ENCODE assay signal across 1 cellular context in the genomic region with DNA sequence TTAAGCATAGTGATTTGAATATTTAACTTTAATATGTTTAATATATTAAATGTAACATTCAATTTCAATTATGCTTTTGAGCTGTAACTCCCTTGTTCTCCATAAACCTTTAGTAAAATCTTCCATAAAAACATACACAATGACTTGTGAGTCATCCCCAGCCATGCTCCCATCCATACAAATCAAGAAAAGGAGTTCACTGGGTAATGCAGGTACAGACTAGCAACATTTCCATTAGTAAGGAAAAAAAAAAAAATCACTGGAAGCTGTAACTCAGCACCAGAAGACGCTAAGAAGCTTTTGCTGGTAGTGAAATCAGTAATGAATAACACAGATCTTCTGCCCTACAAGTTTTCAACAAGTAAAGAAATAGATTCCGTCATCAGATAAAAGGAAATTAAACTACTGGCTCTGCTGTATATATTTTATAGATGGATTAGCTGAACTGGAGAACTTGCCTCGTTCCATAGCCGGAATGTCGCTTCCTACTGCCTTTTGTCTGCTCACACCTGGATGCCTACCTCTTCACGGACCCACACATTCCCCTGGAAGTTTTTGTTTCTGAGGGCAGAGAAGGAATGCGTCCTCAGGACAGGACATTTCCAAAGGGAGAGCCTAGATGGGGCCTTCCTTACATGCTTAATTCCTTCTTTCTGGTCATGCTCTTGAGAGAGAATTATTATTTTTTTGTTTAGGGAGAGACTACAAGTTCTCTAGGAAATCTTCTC.
A peak's percentile ranks its signal among the peaks of the same experiment; 100 is the strongest.
TF ChIP-seq lines count a peak whose summit lies in the region.

No MANE protein-coding gene starts in this region.

TF ChIP-seq in H1, 55 proteins besides CTCF, POLR2A, EP300 and RAD21:
- TF ChIP-seq HDAC2 (IDR thresholded peaks at IDR 0.05; ENCODE audit: borderline replicate concordance in 1 of 2, low read depth in 2 of 2, low read length in 2 of 2) (peak in 1 of 2 experiments; percentile 83; a peak in 1 of 4 replicates), YY1 (IDR thresholded peaks at IDR 0.05; ENCODE audit: low read depth, low read length) (0 out of 2 replicates have a peak, but pooled peaks have one; percentile 35), POU5F1 (IDR thresholded peaks at IDR 0.05; ENCODE audit: low read depth, low read length) (no peak), TEAD4 (IDR thresholded peaks at IDR 0.05; ENCODE audit: low read depth, low read length) (peak; percentile 94), TCF12 (IDR thresholded peaks at IDR 0.05; ENCODE audit: low read depth, low read length) (peak; percentile 88)
